Comparison of ENCODE assay signal across 22 cellular contexts in genomic region chr14:50452285-50452684, GRCh38. TPM values are rescaled to one million over a fixed set of nuclear protein-coding genes. Genes with fewer than 3 reads are reported as not detected.
DNase-seq lines count a peak whose midpoint lies in the region; ATAC-seq and TF ChIP-seq lines count a peak whose summit lies in the region.
"Had no signal": no experiment of that assay in that cellular context is flagged by ENCODE, and none has a peak within 500 bp of the region (broad histone marks: within the 10 kb centered on the region; RNA-seq: fewer than 3 reads in every experiment).

No MANE protein-coding gene starts in this region.

- H3K4me3 ChIP-seq in PC-9 (no peak overlapping the region), fibroblast of mammary gland (ENCODE audit: control insufficient read depth, low read depth, low read length) (no peak overlapping the region), SJCRH30 (no peak overlapping the region)
- H3K4me3 ChIP-seq: lung, psoas muscle had no signal

- POLR2A ChIA-PET in PC-9 (lab: Charles Lee; ENCODE audit: unreplicated experiment) (no interaction called here), T-cell (lab: Charles Lee) (no interaction called here)

- intact Hi-C loops in PC-9 (cut with micrococcal nuclease; ENCODE audit: unreplicated experiment), result no loop called here

- H3K9me3 ChIP-seq in PC-9 (ENCODE audit: insufficient read depth, low read depth) (no peaks in the 10 kb centered on the region), SJCRH30 (replicated peaks) (0 out of 2 replicates have a peak, but pooled peaks cover 5% of the 10 kb centered on the region)
- H3K9me3 ChIP-seq: psoas muscle had no signal

- H3K36me3 Mint-ChIP-seq in T-cell, result peaks cover 61% of the 10 kb centered on the region

- no peak for TF ChIP-seq CTCF in PC-9 (conservative IDR thresholded peaks at IDR 0.05)
- TF ChIP-seq CTCF in fibroblast of mammary gland (conservative IDR thresholded peaks at IDR 0.05; ENCODE audit: control insufficient read depth, insufficient read depth, low read depth, low read length), result no peak

- H3K9me3 Mint-ChIP-seq in T-cell, result peaks cover 0 to 3% (median 3%) of the 10 kb centered on the region in 3 donors
- H3K9me3 Mint-ChIP-seq: natural killer cell had no signal

- H3K27me3 Mint-ChIP-seq in T-cell, result no peaks in the 10 kb centered on the region
- H3K27me3 Mint-ChIP-seq: CD4-positive, alpha-beta memory T cell had no signal

- CTCF ChIA-PET in PC-9 (lab: Charles Lee) (no interaction called here), T-cell (lab: Charles Lee) (no interaction called here)

- no peaks in the 10 kb centered on the region for H4K20me1 ChIP-seq in PC-9 (ENCODE audit: insufficient read depth)

- no peaks in the 10 kb centered on the region for H3K27me3 ChIP-seq in PC-9 (ENCODE audit: insufficient read depth, low read depth)
- H3K27me3 ChIP-seq in SJCRH30, result no peaks in the 10 kb centered on the region

- H3K4me1 Mint-ChIP-seq in T-cell, result no peaks in the 10 kb centered on the region
- H3K4me1 Mint-ChIP-seq: CD4-positive, alpha-beta memory T cell; natural killer cell had no signal

- ATAC-seq in T-cell (replicated peaks in 1 of 4) (no peak), GM21528 (IDR thresholded peaks at IDR 0.05; ENCODE audit: low FRiP score, unreplicated experiment) (no peak)
- ATAC-seq: natural killer cell, psoas muscle had no signal

- H3F3A ChIP-seq in PC-9 (ENCODE audit: insufficient read depth, low read depth), result peaks cover 30% of the 10 kb centered on the region

- no peak overlapping the region for H2AFZ ChIP-seq in PC-9

- no peaks in the 10 kb centered on the region for H3K9me2 ChIP-seq in PC-9 (ENCODE audit: insufficient read depth)

- DNase-seq in DMS 273 (lab: John Stamatoyannopoulos, UW; ENCODE audit: unreplicated experiment) (peak; percentile 37), NCI-H1105 (lab: John Stamatoyannopoulos, UW) (peak; percentile 88), PC-9 (no peak), fibroblast of mammary gland (ENCODE audit: low read depth) (peak; percentile 31), T-cell (no peak), NCI-H1048 (lab: John Stamatoyannopoulos, UW) (no peak), SJCRH30 (no peak)
- DNase-seq: activated CD8-positive, alpha-beta memory T cell treated with anti-CD3 and anti-CD28 coated beads, Interleukin-2, amount 50 U/mL, for 4 hours; activated naive CD4-positive, alpha-beta T cell; aorta; CD4-positive, alpha-beta memory T cell; cortex of kidney; EL; natural killer cell; NCI-H345; psoas muscle; SHP77 treated with DMSO at 0.1 percent for 48 hours; small intestine; stimulated activated CD4-positive, alpha-beta T cell treated with anti-CD3 and anti-CD28 coated beads, Interleukin-4, amount 100 ng/mL, for 4 hours; stimulated activated CD8-positive, alpha-beta memory T cell treated with anti-CD3 and anti-CD28 coated beads, Interleukin-4, amount 100 ng/mL, for 48 hours had no signal

- H3K4me3 Mint-ChIP-seq in T-cell, result no peak overlapping the region
- H3K4me3 Mint-ChIP-seq: CD4-positive, alpha-beta memory T cell; natural killer cell had no signal

- H3K4me1 ChIP-seq in PC-9 (replicated peaks; ENCODE audit: insufficient read depth) (peaks cover 28% of the 10 kb centered on the region), SJCRH30 (no peaks in the 10 kb centered on the region)
- H3K4me1 ChIP-seq: psoas muscle had no signal

- no peak overlapping the region for H3K27ac Mint-ChIP-seq in T-cell
- H3K27ac Mint-ChIP-seq: CD4-positive, alpha-beta memory T cell; natural killer cell had no signal

- H3K79me2 ChIP-seq in PC-9 (ENCODE audit: low read depth), result no peaks in the 10 kb centered on the region

- no peak overlapping the region for H3K4me2 ChIP-seq in PC-9

- BruUV-seq in PC-9 (replicated peaks; lab: Mats Ljungman, UMichigan), result no TSS peak

- H3K36me3 ChIP-seq in PC-9 (ENCODE audit: low read depth) (peaks cover 43% of the 10 kb centered on the region), SJCRH30 (peaks cover 65% of the 10 kb centered on the region)

- H3K27ac ChIP-seq in PC-9, result 0 out of 2 replicates have a peak overlapping the region, but pooled peaks have one; percentile 38
- H3K27ac ChIP-seq in SJCRH30, result no peak overlapping the region
- H3K27ac ChIP-seq: psoas muscle had no signal

RNA-seq across cellular contexts. Expression of gene CDKL1, which starts 55.6 kb away (rescaled TPM):
- 2.4 and 4.6 TPM in 2 replicates for total RNA-seq in PC-9 (2021)
- 1 to 10 TPM; 4.6 to 7.7 (median 5.8) TPM for total RNA-seq in T-cell
- 4.5 and 6.1 TPM in 2 replicates for total RNA-seq in SJCRH30 (2014; rRNA removed; shearing (Covaris generic))

Comparison
In these comparisons a context has a peak if more than half of its experiments do, and no peak if none do; other contexts are left out.
1. DNase-seq: peak in DMS 273 (single experiment), NCI-H1105 (single experiment) and fibroblast of mammary gland (single experiment); none in PC-9 (0 of 2), T-cell (0 of 34), NCI-H1048 (single experiment) and SJCRH30 (0 of 2).